ENCODE assay signal across 32 cellular contexts in the genomic region with DNA sequence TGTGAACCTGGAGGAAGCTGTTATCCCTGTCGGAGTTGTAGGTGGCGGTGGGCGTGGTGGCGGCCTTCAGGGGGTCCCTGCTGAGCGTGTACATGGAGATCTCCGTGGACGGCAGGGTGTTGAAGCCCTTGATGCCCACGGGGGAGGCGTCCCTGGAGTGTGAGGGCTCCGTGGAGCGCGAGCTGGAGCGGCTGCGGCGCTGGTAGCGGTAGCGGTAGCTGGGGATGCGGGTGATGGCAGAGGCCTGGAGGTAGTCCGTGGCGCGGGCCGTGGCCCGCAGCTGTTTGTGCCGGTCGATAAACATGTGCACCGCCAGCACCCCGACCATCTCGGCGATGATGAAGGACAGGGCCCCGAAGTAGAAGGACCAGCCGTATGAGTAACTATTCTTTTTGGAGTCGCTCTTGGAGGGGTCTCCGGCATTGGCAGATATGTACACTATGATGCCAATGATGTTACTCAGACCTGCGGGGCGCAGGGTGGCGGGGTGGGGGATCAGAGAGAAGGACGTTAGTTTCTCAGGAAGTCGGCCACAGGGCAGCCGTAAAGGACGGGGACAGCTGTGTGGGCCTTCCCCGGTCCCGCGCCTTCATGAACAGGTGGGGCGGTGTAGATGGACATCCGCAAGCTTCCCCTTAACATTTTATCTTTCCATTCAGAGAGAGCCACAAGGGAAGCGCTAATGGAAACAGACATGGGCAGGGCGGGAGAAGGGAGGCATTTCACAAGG.
"Had no signal": no experiment of that assay in that cellular context is flagged by ENCODE, and none has a peak within 500 bp of the region (broad histone marks: within the 10 kb centered on the region; RNA-seq: fewer than 3 reads in every experiment).

No MANE protein-coding gene starts in this region.

- H3K4me2 ChIP-seq: SK-N-SH had no signal

- H3K9ac ChIP-seq: SK-N-SH had no signal

- H3K36me3 ChIP-seq: ascending aorta, cardiac muscle cell, SJSA1 had no signal

- H3K9me3 Mint-ChIP-seq: activated CD4-positive, alpha-beta T cell treated with anti-CD3 and anti-CD28 coated beads, Interleukin-2, amount 10 ng/mL, durations not matched to agents 7 days and 5 days; activated naive CD4-positive, alpha-beta T cell treated with anti-CD3 and anti-CD28 coated beads, Interleukin-2, amount 50 U/mL, for 24 hours; activated naive CD8-positive, alpha-beta T cell treated with anti-CD3 and anti-CD28 coated beads, Interleukin-2, amount 10 ng/mL, durations not matched to agents 7 days and 5 days; activated T-cell treated with anti-CD3 and anti-CD28 coated beads, Interleukin-2, amount 50 U/mL, for 24 hours; activated T-helper 2 cell treated with anti-CD3 and anti-CD28 coated beads, Interferon-gamma antibody, Interleukin-2, Interleukin-4, amounts not matched to agents 10 μg/mL and 5 μg/mL and 100 μg/mL, durations not matched to agents 14 hours and 24 hours and 36 hours; central memory CD8-positive, alpha-beta T cell; T-helper 1 cell treated with Interleukin-12 subunit alpha and Interleukin-12 subunit beta and Interleukin-4 antibody, amounts not matched to agents 30 μg/mL and 1 μg/mL, for 36 hours; T-helper 2 cell treated with Interferon-gamma antibody and Interleukin-4, amounts not matched to agents 5 μg/mL and 100 μg/mL, for 36 hours had no signal

- H3K4me1 ChIP-seq: ascending aorta had no signal

- H3K4me3 Mint-ChIP-seq: activated CD4-positive, alpha-beta T cell treated with anti-CD3 and anti-CD28 coated beads for 36 hours; activated CD4-positive, alpha-beta T cell treated with anti-CD3 and anti-CD28 coated beads, Interleukin-2, amount 10 ng/mL, durations not matched to agents 7 days and 5 days; activated CD8-positive, alpha-beta T cell treated with anti-CD3 and anti-CD28 coated beads, Interleukin-2, amount 10 ng/mL, durations not matched to agents 7 days and 5 days; activated naive CD4-positive, alpha-beta T cell treated with anti-CD3 and anti-CD28 coated beads, Interleukin-2, amount 50 U/mL, for 24 hours; activated naive CD8-positive, alpha-beta T cell treated with anti-CD3 and anti-CD28 coated beads, Interleukin-2, amount 10 ng/mL, durations not matched to agents 7 days and 5 days; activated T-cell treated with anti-CD3 and anti-CD28 coated beads, Interleukin-2, amount 50 U/mL, for 24 hours; central memory CD8-positive, alpha-beta T cell; T-helper 1 cell treated with Interleukin-12 subunit alpha and Interleukin-12 subunit beta and Interleukin-4 antibody, amounts not matched to agents 30 μg/mL and 1 μg/mL, for 36 hours; T-helper 2 cell treated with Interferon-gamma antibody and Interleukin-4, amounts not matched to agents 5 μg/mL and 100 μg/mL, for 36 hours had no signal

- H3K36me3 Mint-ChIP-seq: activated naive CD4-positive, alpha-beta T cell treated with anti-CD3 and anti-CD28 coated beads, Interleukin-2, amount 50 U/mL, for 24 hours; activated naive CD8-positive, alpha-beta T cell treated with anti-CD3 and anti-CD28 coated beads, Interleukin-2, amount 10 ng/mL, durations not matched to agents 7 days and 5 days had no signal

- H3K27ac ChIP-seq: ascending aorta, cardiac muscle cell, SJSA1 had no signal

- ATAC-seq: activated CD4-positive, alpha-beta T cell treated with anti-CD3 and anti-CD28 coated beads for 36 hours; activated CD4-positive, CD25-positive, alpha-beta regulatory T cell treated with anti-CD3 and anti-CD28 coated beads, Interleukin-2, amount 50 U/mL, for 24 hours; activated CD8-positive, alpha-beta T cell treated with anti-CD3 and anti-CD28 coated beads, Interleukin-2, amount 10 ng/mL, durations not matched to agents 7 days and 5 days; Panc1 had no signal

- H3K27me3 ChIP-seq: cardiac muscle cell, SJSA1 had no signal

- H3K27ac Mint-ChIP-seq: activated CD4-positive, alpha-beta T cell treated with anti-CD3 and anti-CD28 coated beads for 36 hours; activated CD4-positive, alpha-beta T cell treated with anti-CD3 and anti-CD28 coated beads, Interleukin-2, amount 10 ng/mL, durations not matched to agents 7 days and 5 days; activated CD8-positive, alpha-beta T cell treated with anti-CD3 and anti-CD28 coated beads, Interleukin-2, amount 10 ng/mL, durations not matched to agents 7 days and 5 days; activated naive CD4-positive, alpha-beta T cell treated with anti-CD3 and anti-CD28 coated beads, Interleukin-2, amount 50 U/mL, for 24 hours; activated naive CD8-positive, alpha-beta T cell treated with anti-CD3 and anti-CD28 coated beads, Interleukin-2, amount 10 ng/mL, durations not matched to agents 7 days and 5 days; activated T-cell treated with anti-CD3 and anti-CD28 coated beads, Interleukin-2, amount 50 U/mL, for 24 hours; activated T-helper 2 cell treated with anti-CD3 and anti-CD28 coated beads, Interferon-gamma antibody, Interleukin-2, Interleukin-4, amounts not matched to agents 10 μg/mL and 5 μg/mL and 100 μg/mL, durations not matched to agents 14 hours and 24 hours and 36 hours; T-helper 1 cell treated with Interleukin-12 subunit alpha and Interleukin-12 subunit beta and Interleukin-4 antibody, amounts not matched to agents 30 μg/mL and 1 μg/mL, for 36 hours; T-helper 2 cell treated with Interferon-gamma antibody and Interleukin-4, amounts not matched to agents 5 μg/mL and 100 μg/mL, for 36 hours had no signal

- H3K9me3 ChIP-seq: ascending aorta, SJSA1, SK-N-SH had no signal

- H3K4me1 Mint-ChIP-seq: activated CD4-positive, alpha-beta T cell treated with anti-CD3 and anti-CD28 coated beads for 36 hours; activated CD4-positive, alpha-beta T cell treated with anti-CD3 and anti-CD28 coated beads, Interleukin-2, amount 10 ng/mL, durations not matched to agents 7 days and 5 days; activated naive CD4-positive, alpha-beta T cell treated with anti-CD3 and anti-CD28 coated beads, Interleukin-2, amount 50 U/mL, for 24 hours; central memory CD8-positive, alpha-beta T cell had no signal

- DNase-seq: activated CD4-positive, alpha-beta T cell treated with anti-CD3 and anti-CD28 coated beads for 36 hours; activated CD4-positive, alpha-beta T cell treated with anti-CD3 and anti-CD28 coated beads, Interleukin-2, amount 10 ng/mL, durations not matched to agents 7 days and 5 days; activated CD4-positive, alpha-beta T cell treated with anti-CD3 and anti-CD28 coated beads, Interleukin-2, amount 50 U/mL, for 48 hours; activated CD8-positive, alpha-beta T cell treated with anti-CD3 and anti-CD28 coated beads, Interleukin-2, amount 10 ng/mL, durations not matched to agents 7 days and 5 days; activated gamma-delta T cell; activated naive CD4-positive, alpha-beta T cell treated with Interleukin-2 at 50 U/mL for 16 hours; activated naive CD8-positive, alpha-beta T cell treated with anti-CD3 and anti-CD28 coated beads, Interleukin-2, amount 10 ng/mL, durations not matched to agents 7 days and 5 days; activated T-cell treated with anti-CD3 and anti-CD28 coated beads, Interleukin-2, amount 50 U/mL, for 24 hours; amygdala; Kasumi-1; NCI-H1105; NCI-H1417 treated with DMSO at 0.1 percent for 48 hours; NCI-H187 treated with DMSO at 0.1 percent for 48 hours; NCI-H2081; NCI-H2171 treated with DMSO at 0.1 percent for 48 hours; NCI-H2227 treated with DMSO at 0.1 percent for 48 hours; NCI-H446; NCI-H510A treated with DMSO at 0.1 percent for 48 hours; NCI-H69; NCI-H82; SHP77; SK-N-SH had no signal

- H3K4me3 ChIP-seq: ascending aorta, cardiac muscle cell, SJSA1 had no signal
